14 cellular contexts compared by ENCODE assay signal in genomic region chr18:48576454-48576766, GRCh38. TPM values are rescaled to one million over a fixed set of nuclear protein-coding genes. Genes with fewer than 3 reads are reported as not detected.
DNase-seq lines count a peak whose midpoint lies in the region; TF ChIP-seq lines count a peak whose summit lies in the region.
"Had no signal": no experiment of that assay in that cellular context is flagged by ENCODE, and none has a peak within 500 bp of the region (broad histone marks: within the 10 kb centered on the region; RNA-seq: fewer than 3 reads in every experiment).

No MANE protein-coding gene starts in this region.

- H3K4ac ChIP-seq in mesenchymal stem cell (ENCODE audit: low read depth in 1 of 2, low read length in 2 of 2) = no peak overlapping the region

- H2AFZ ChIP-seq in mesenchymal stem cell (ENCODE audit: low read depth, low read length) = no peak overlapping the region
- H2AFZ ChIP-seq: GM23338 had no signal

- H3K4me3 ChIP-seq in dorsolateral prefrontal cortex (peak overlapping the region in 22 of 59 donors; percentile 1 to 39 (median 18)), mesenchymal stem cell (ENCODE audit: insufficient read depth in 1 of 2, low read depth in 1 of 2, low read length in 2 of 2) (no peak overlapping the region), coronary artery (no peak overlapping the region)
- H3K4me3 ChIP-seq: GM12878, GM23338 had no signal

- WGBS in mesenchymal stem cell = 95% methylated on average over 9 of the region's 11 CpGs

- no peaks in the 10 kb centered on the region for H3K27me3 ChIP-seq in dorsolateral prefrontal cortex
- no peaks in the 10 kb centered on the region for H3K27me3 ChIP-seq in mesenchymal stem cell (ENCODE audit: control insufficient read depth in 1 of 2, insufficient read depth in 1 of 2, low read length in 2 of 2)

- H3K14ac ChIP-seq in mesenchymal stem cell (ENCODE audit: low read length in 2 of 2) = no peak overlapping the region

- H4K91ac ChIP-seq in mesenchymal stem cell (ENCODE audit: low read length) = no peak overlapping the region

- H2AK5ac ChIP-seq in mesenchymal stem cell (ENCODE audit: low read length, severe bottlenecking) = peak overlapping the region; percentile 71

- H3K4me2 ChIP-seq in mesenchymal stem cell (ENCODE audit: low read length, poor library complexity, severe bottlenecking) = no peak overlapping the region
- H3K4me2 ChIP-seq: GM23338 had no signal

- peaks cover 9 to 27% of the 10 kb centered on the region in 2 experiments for H3K36me3 ChIP-seq in mesenchymal stem cell (ENCODE audit: control insufficient read depth in 1 of 2, insufficient read depth in 2 of 2, low read depth in 1 of 2, low read length in 2 of 2)

- no peaks in the 10 kb centered on the region for H3K9me3 ChIP-seq in mesenchymal stem cell (ENCODE audit: control insufficient read depth, low read length)

- H4K8ac ChIP-seq in mesenchymal stem cell (ENCODE audit: low read length) = no peak overlapping the region

- DNase-seq in dorsolateral prefrontal cortex = peak in 2 of 10 donors; percentile 42 to 56
- no peak for DNase-seq in mesenchymal stem cell
- peak in 7 of 49 donors; percentile 70 to 83 (median 78) for DNase-seq in substantia nigra (lab: John Stamatoyannopoulos, UW)
- no peak for DNase-seq in T-helper 2 cell
- DNase-seq in coronary artery (ENCODE audit: low spot score) = no peak
- no peak for DNase-seq in stimulated activated CD4-positive, alpha-beta T cell treated with anti-CD3 and anti-CD28 coated beads, Interleukin-2, amount 100 ng/mL, for 48 hours
- DNase-seq: COR-L47, EL, NCI-H1092 treated with DMSO at 0.1 percent for 48 hours, NCI-H146, NCI-H2029 treated with DMSO at 0.1 percent for 48 hours had no signal

- peaks cover 52% of the 10 kb centered on the region for H3K79me1 ChIP-seq in mesenchymal stem cell (replicated peaks; ENCODE audit: low read length, poor library complexity, severe bottlenecking)

- no peak overlapping the region for H3K23ac ChIP-seq in mesenchymal stem cell (ENCODE audit: low read length in 2 of 2)

- no peak overlapping the region for H3K9ac ChIP-seq in mesenchymal stem cell (ENCODE audit: low read length)

- TF ChIP-seq CTCF in dorsolateral prefrontal cortex (IDR thresholded peaks at IDR 0.05 in 54 of 56, conservative IDR thresholded peaks at IDR 0.05 in 2 of 56; ENCODE audit: low read depth in 1 of 56, partially characterized antibody in 56 of 56) = no peak
- TF ChIP-seq CTCF in coronary artery (IDR thresholded peaks at IDR 0.05) = no peak

- no peak overlapping the region for H2BK5ac ChIP-seq in mesenchymal stem cell (ENCODE audit: low read depth, low read length, poor library complexity, severe bottlenecking)

- H3K4me1 ChIP-seq in mesenchymal stem cell (ENCODE audit: control insufficient read depth, insufficient read depth, low read depth, low read length) = peaks cover 39% of the 10 kb centered on the region

- H2BK120ac ChIP-seq in mesenchymal stem cell (ENCODE audit: low read depth, low read length) = no peak overlapping the region

- H2BK12ac ChIP-seq in mesenchymal stem cell (ENCODE audit: low read length in 2 of 2) = no peak overlapping the region

- H3K18ac ChIP-seq in mesenchymal stem cell (ENCODE audit: low read depth in 1 of 2, low read length in 2 of 2) = no peak overlapping the region

- H2BK15ac ChIP-seq in mesenchymal stem cell (ENCODE audit: low read depth, poor library complexity, severe bottlenecking) = no peak overlapping the region

- intact Hi-C loops in dorsolateral prefrontal cortex (cut with DNase I) = no loop called here

- H3K27ac ChIP-seq in angular gyrus (ENCODE audit: low read depth, low read length) (peak overlapping the region; percentile 99), dorsolateral prefrontal cortex (peak overlapping the region; percentile 52 to 99 (median 96)), mesenchymal stem cell (ENCODE audit: low read length, poor library complexity, severe bottlenecking) (peak overlapping the region; percentile 51), substantia nigra (ENCODE audit: low read depth, low read length, poor library complexity, severe bottlenecking) (peak overlapping the region; percentile 96), coronary artery (no peak overlapping the region)

RNA-seq across cellular contexts. Expression of gene CTIF, which starts 37.6 kb away (rescaled TPM):
- total RNA-seq in dorsolateral prefrontal cortex = 100 to 1,000 TPM; 148 to 308 (median 218) TPM
- polyA plus RNA-seq in mesenchymal stem cell (2013, experiment 1 of 2) = 39.3 TPM
- 37.2 TPM for polyA plus RNA-seq in mesenchymal stem cell (2013, experiment 2 of 2)

Comparison
In these comparisons a context has a peak if more than half of its experiments do, and no peak if none do; other contexts are left out.
1. H3K27ac ChIP-seq: peak in angular gyrus (single experiment), dorsolateral prefrontal cortex (59 of 59), mesenchymal stem cell (single experiment) and substantia nigra (single experiment); none in coronary artery (0 of 2).